Comparison of ENCODE assay signal across 26 cellular contexts in the genomic region with DNA sequence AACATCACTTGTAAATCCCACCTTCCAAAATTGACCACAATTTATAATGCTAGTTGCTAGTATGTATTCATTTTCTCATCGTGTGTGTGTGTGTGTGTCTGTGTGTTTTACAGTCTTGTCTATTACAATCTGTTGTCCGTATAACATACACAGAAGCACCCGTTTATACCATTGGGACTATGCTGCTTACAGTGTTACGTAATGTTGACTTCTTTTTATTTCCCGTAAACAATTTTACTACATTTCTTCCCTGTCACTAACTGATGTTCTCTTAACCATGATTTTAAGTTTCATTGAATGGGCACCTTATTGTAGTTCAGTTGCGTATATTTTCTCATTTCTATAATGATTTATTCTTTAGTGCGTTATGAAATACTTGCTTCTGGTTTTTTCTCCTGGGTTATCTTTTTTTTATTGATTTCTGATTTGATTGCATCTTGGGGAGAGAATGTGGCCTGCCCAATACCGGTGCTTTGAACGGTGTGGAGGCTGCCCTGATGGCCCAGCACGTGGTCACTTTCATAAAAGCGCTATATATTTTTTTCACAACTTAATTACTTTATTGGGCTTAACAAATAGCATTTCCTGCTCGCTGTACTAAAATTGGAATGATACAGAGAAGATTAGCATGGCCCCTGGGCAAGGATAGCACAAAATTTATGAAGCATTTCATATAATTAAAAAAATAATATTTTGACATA.
"Had no signal": no experiment of that assay in that cellular context is flagged by ENCODE, and none has a peak within 500 bp of the region (broad histone marks: within the 10 kb centered on the region; RNA-seq: fewer than 3 reads in every experiment).

No MANE protein-coding gene starts in this region.

- H3K27me3 ChIP-seq: ascending aorta, breast epithelium, cardiac muscle cell, dorsolateral prefrontal cortex had no signal

- H3K27ac ChIP-seq: ascending aorta, breast epithelium, cardiac muscle cell, coronary artery, dorsolateral prefrontal cortex had no signal

- DNase-seq: activated CD4-positive, alpha-beta memory T cell treated with anti-CD3 and anti-CD28 coated beads, Interleukin-2, amount 10 ng/mL, durations not matched to agents 7 days and 5 days; activated CD4-positive, alpha-beta T cell treated with anti-CD3 and anti-CD28 coated beads for 1 hour; activated CD4-positive, alpha-beta T cell treated with anti-CD3 and anti-CD28 coated beads for 4 hours; activated CD4-positive, alpha-beta T cell treated with anti-CD3 and anti-CD28 coated beads, Interleukin-2, amount 10 ng/mL, durations not matched to agents 7 days and 5 days; activated CD4-positive, alpha-beta T cell treated with anti-CD3 and anti-CD28 coated beads, Interleukin-2, amount 50 U/mL, for 4 hours; activated gamma-delta T cell; activated naive CD4-positive, alpha-beta T cell; activated naive CD4-positive, alpha-beta T cell treated with anti-CD3 and anti-CD28 coated beads, Interleukin-2, amount 10 ng/mL, durations not matched to agents 7 days and 5 days; activated naive CD8-positive, alpha-beta T cell treated with anti-CD3 and anti-CD28 coated beads, Interleukin-2, amount 10 ng/mL, durations not matched to agents 7 days and 5 days; activated T-cell treated with anti-CD3 and anti-CD28 coated beads, Interleukin-2, amount 50 U/mL, for 24 hours; activated T-cell treated with anti-CD3 and anti-CD28 coated beads, Interleukin-2, amount 50 U/mL, for 72 hours; central memory CD4-positive, alpha-beta T cell; dorsolateral prefrontal cortex; effector memory CD4-positive, alpha-beta T cell; endodermal cell; foreskin fibroblast; head of caudate nucleus; T-helper 2 cell had no signal

- H3K4me3 ChIP-seq: ascending aorta, breast epithelium, cardiac muscle cell, coronary artery, dorsolateral prefrontal cortex had no signal

- H3K9me3 ChIP-seq: ascending aorta had no signal

- H3K4me1 ChIP-seq: breast epithelium had no signal

- ATAC-seq: activated naive CD4-positive, alpha-beta T cell treated with anti-CD3 and anti-CD28 coated beads, Interleukin-2, amount 50 U/mL, for 72 hours; activated T-cell treated with anti-CD3 and anti-CD28 coated beads, Interleukin-2, amount 50 U/mL, for 72 hours; esophagus mucosa; WTC11 had no signal

- FAIRE-seq: frontal cortex had no signal

- H3K36me3 ChIP-seq: ascending aorta, breast epithelium, cardiac muscle cell had no signal
